12 cellular contexts compared by ENCODE assay signal in the genomic region with DNA sequence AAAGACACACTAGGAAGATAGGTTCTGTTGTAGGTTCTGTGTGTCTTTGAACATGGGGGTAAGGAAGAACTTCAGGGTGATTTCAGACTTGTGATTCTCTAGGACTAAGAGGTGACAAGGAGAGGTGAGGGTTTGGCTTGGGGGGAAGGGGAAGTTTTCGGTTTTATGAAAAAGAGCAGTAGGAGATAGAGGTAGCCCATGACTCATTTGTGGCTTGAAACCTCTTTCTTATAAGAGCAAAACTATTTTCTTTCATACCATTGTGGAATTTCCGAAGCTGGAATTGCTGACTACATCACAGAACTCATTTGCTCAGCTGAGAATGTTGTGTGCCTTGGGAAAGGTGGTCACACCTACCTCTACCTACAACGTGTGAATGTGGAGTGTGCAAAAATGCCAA. TPM values are rescaled to one million over a fixed set of nuclear protein-coding genes. Genes with fewer than 3 reads are reported as not detected.
A peak's percentile ranks its signal among the peaks of the same experiment; 100 is the strongest.
DNase-seq lines count a peak whose midpoint lies in the region; ATAC-seq and TF ChIP-seq lines count a peak whose summit lies in the region.
"Had no signal": no experiment of that assay in that cellular context is flagged by ENCODE, and none has a peak within 500 bp of the region (broad histone marks: within the 10 kb centered on the region; RNA-seq: fewer than 3 reads in every experiment).

No MANE protein-coding gene starts in this region.

- H3K4me1 Mint-ChIP-seq in activated T-helper 17 cell treated with anti-CD3 and anti-CD28 coated beads, Interleukin-2, amount 50 U/mL, for 72 hours, result peaks cover 88% of the 10 kb centered on the region

- peak overlapping the region; percentile 95 for H3K27ac Mint-ChIP-seq in activated T-helper 17 cell treated with anti-CD3 and anti-CD28 coated beads, Interleukin-2, amount 50 U/mL, for 72 hours
- H3K27ac Mint-ChIP-seq: type B pancreatic cell had no signal

- no peaks in the 10 kb centered on the region for H3K79me1 ChIP-seq in mesenchymal stem cell (replicated peaks; ENCODE audit: low read length, poor library complexity, severe bottlenecking)

- no peaks in the 10 kb centered on the region for H4K20me1 ChIP-seq in MM.1S (ENCODE audit: insufficient read depth, low read length)

- H2AK5ac ChIP-seq in mesenchymal stem cell (ENCODE audit: low read length, severe bottlenecking), result no peak overlapping the region

- H3K4me1 ChIP-seq in MM.1S (ENCODE audit: low read length) (peaks cover 13% of the 10 kb centered on the region), mesenchymal stem cell (ENCODE audit: control insufficient read depth, insufficient read depth, low read depth, low read length) (no peaks in the 10 kb centered on the region)
- H3K4me1 ChIP-seq: A549 had no signal

- H3K9ac ChIP-seq in MM.1S (ENCODE audit: low read length) (no peak overlapping the region), mesenchymal stem cell (ENCODE audit: low read length) (no peak overlapping the region)

- H3K9me2 ChIP-seq in MM.1S (replicated peaks; ENCODE audit: insufficient read depth, low read length), result no peaks in the 10 kb centered on the region

- 0 out of 2 replicates have a peak, but pooled peaks cover 5% of the 10 kb centered on the region for H3F3A ChIP-seq in MM.1S (ENCODE audit: insufficient read depth, low read length)

- H3K79me2 ChIP-seq in MM.1S (ENCODE audit: low read length), result no peaks in the 10 kb centered on the region

- no peak overlapping the region for H4K91ac ChIP-seq in mesenchymal stem cell (ENCODE audit: low read length)

- DNase-seq in activated CD4-positive, CD25-positive, alpha-beta regulatory T cell treated with anti-CD3 and anti-CD28 coated beads, Interleukin-2, amount 50 U/mL, for 72 hours, result no peak
- DNase-seq in MM.1S, result no peak
- DNase-seq in stimulated activated CD8-positive, alpha-beta memory T cell treated with anti-CD3 and anti-CD28 coated beads, Interleukin-4, amount 100 ng/mL, for 48 hours, result peak; percentile 55
- DNase-seq in mesenchymal stem cell, result no peak
- no peak for DNase-seq in left lobe of liver (ENCODE audit: low spot score)
- DNase-seq: NCI-H146 had no signal

- H2BK15ac ChIP-seq in mesenchymal stem cell (ENCODE audit: low read depth, poor library complexity, severe bottlenecking), result no peak overlapping the region

- H4K8ac ChIP-seq in mesenchymal stem cell (ENCODE audit: low read length), result no peak overlapping the region

- no peaks in the 10 kb centered on the region for H3K9me3 Mint-ChIP-seq in activated T-helper 17 cell treated with anti-CD3 and anti-CD28 coated beads, Interleukin-2, amount 50 U/mL, for 72 hours
- H3K9me3 Mint-ChIP-seq: type B pancreatic cell had no signal

- H3K14ac ChIP-seq in mesenchymal stem cell (ENCODE audit: low read length in 2 of 2), result no peak overlapping the region

- H3K36me3 ChIP-seq in MM.1S (replicated peaks; ENCODE audit: insufficient read depth, low read length) (no peaks in the 10 kb centered on the region), mesenchymal stem cell (ENCODE audit: control insufficient read depth in 1 of 2, insufficient read depth in 2 of 2, low read depth in 1 of 2, low read length in 2 of 2) (no peaks in the 10 kb centered on the region)

- H3K4me2 ChIP-seq in MM.1S (ENCODE audit: low read depth, low read length) (peak overlapping the region; percentile 4; the same call in 1 of the 2 replicates), mesenchymal stem cell (ENCODE audit: low read length, poor library complexity, severe bottlenecking) (no peak overlapping the region)
- H3K4me2 ChIP-seq: A549 had no signal

- ATAC-seq in activated CD4-positive, CD25-positive, alpha-beta regulatory T cell treated with anti-CD3 and anti-CD28 coated beads, Interleukin-2, amount 50 U/mL, for 24 hours, result peak; percentile 57 to 64
- ATAC-seq in activated T-helper 17 cell treated with anti-CD3 and anti-CD28 coated beads, Interleukin-2, amount 50 U/mL, for 72 hours (replicated peaks), result peak; percentile 53
- no peak for ATAC-seq in HG03175 (IDR thresholded peaks at IDR 0.05; ENCODE audit: unreplicated experiment)
- no peak for ATAC-seq in left lobe of liver
- ATAC-seq: A549 had no signal

- no peak overlapping the region for H3K18ac ChIP-seq in mesenchymal stem cell (ENCODE audit: low read depth in 1 of 2, low read length in 2 of 2)

- H3K23ac ChIP-seq in mesenchymal stem cell (ENCODE audit: low read length in 2 of 2), result no peak overlapping the region

- H2BK12ac ChIP-seq in mesenchymal stem cell (ENCODE audit: low read length in 2 of 2), result no peak overlapping the region

- H2BK5ac ChIP-seq in mesenchymal stem cell (ENCODE audit: low read depth, low read length, poor library complexity, severe bottlenecking), result no peak overlapping the region

- no peaks in the 10 kb centered on the region for H3K27me3 ChIP-seq in MM.1S (replicated peaks; ENCODE audit: insufficient read depth, low read length)
- H3K27me3 ChIP-seq in mesenchymal stem cell (ENCODE audit: control insufficient read depth in 1 of 2, insufficient read depth in 1 of 2, low read length in 2 of 2), result no peaks in the 10 kb centered on the region

- H3K36me3 Mint-ChIP-seq in activated T-helper 17 cell treated with anti-CD3 and anti-CD28 coated beads, Interleukin-2, amount 50 U/mL, for 72 hours (ENCODE audit: low read depth), result peaks cover 13% of the 10 kb centered on the region
- H3K36me3 Mint-ChIP-seq: type B pancreatic cell had no signal

- no peak for TF ChIP-seq CTCF in MM.1S (IDR thresholded peaks at IDR 0.05; ENCODE audit: low read length)

- no peak overlapping the region for H3K27ac ChIP-seq in MM.1S (ENCODE audit: low read length)
- no peak overlapping the region for H3K27ac ChIP-seq in mesenchymal stem cell (ENCODE audit: low read length, poor library complexity, severe bottlenecking)
- H3K27ac ChIP-seq: A549 had no signal

- no peak overlapping the region for H2BK120ac ChIP-seq in mesenchymal stem cell (ENCODE audit: low read depth, low read length)

- H3K4me3 ChIP-seq in MM.1S (ENCODE audit: low read length) (no peak overlapping the region), mesenchymal stem cell (ENCODE audit: insufficient read depth in 1 of 2, low read depth in 1 of 2, low read length in 2 of 2) (no peak overlapping the region)
- H3K4me3 ChIP-seq: A549 had no signal

- H3K4me3 Mint-ChIP-seq in activated T-helper 17 cell treated with anti-CD3 and anti-CD28 coated beads, Interleukin-2, amount 50 U/mL, for 72 hours, result peak overlapping the region; percentile 79
- H3K4me3 Mint-ChIP-seq: type B pancreatic cell had no signal

- no peak overlapping the region for H3K4ac ChIP-seq in mesenchymal stem cell (ENCODE audit: low read depth in 1 of 2, low read length in 2 of 2)

- H2AFZ ChIP-seq in MM.1S (ENCODE audit: low read length) (no peak overlapping the region), mesenchymal stem cell (ENCODE audit: low read depth, low read length) (no peak overlapping the region)

- WGBS in mesenchymal stem cell, result no CpG with 5 or more reads among the region's 3 CpGs

- H3K9me3 ChIP-seq in MM.1S (replicated peaks; ENCODE audit: insufficient read depth, low read length) (no peaks in the 10 kb centered on the region), mesenchymal stem cell (ENCODE audit: control insufficient read depth, low read length) (no peaks in the 10 kb centered on the region)
- H3K9me3 ChIP-seq: A549 had no signal

- no peaks in the 10 kb centered on the region for H3K27me3 Mint-ChIP-seq in activated T-helper 17 cell treated with anti-CD3 and anti-CD28 coated beads, Interleukin-2, amount 50 U/mL, for 72 hours

RNA-seq across cellular contexts. Expression of a gene that starts 39.6 kb away (rescaled TPM):
- 100 to 1,000 TPM; 253 to 343 TPM for total RNA-seq in activated T-helper 17 cell treated with anti-CD3 and anti-CD28 coated beads, Interleukin-2, amount 50 U/mL, for 72 hours
- 0.01 TPM for polyA plus RNA-seq in mesenchymal stem cell (2013, experiment 1 of 2)
- not detected for polyA plus RNA-seq in mesenchymal stem cell (2013, experiment 2 of 2)
- 2.8 TPM for total RNA-seq in left lobe of liver
- total RNA-seq: RPMI7951 had no signal
- polyA plus RNA-seq: A549 had no signal

Comparison
In these comparisons a context has a peak if more than half of its experiments do, and no peak if none do; other contexts are left out.
1. ATAC-seq: peak in activated CD4-positive, CD25-positive, alpha-beta regulatory T cell treated with anti-CD3 and anti-CD28 coated beads, Interleukin-2, amount 50 U/mL, for 24 hours (2 of 2) and activated T-helper 17 cell treated with anti-CD3 and anti-CD28 coated beads, Interleukin-2, amount 50 U/mL, for 72 hours (single experiment); none in HG03175 (single experiment) and left lobe of liver (single experiment).
2. RNA of a gene that starts 39.6 kb away (total RNA-seq): 253 to 343 TPM in activated T-helper 17 cell treated with anti-CD3 and anti-CD28 coated beads, Interleukin-2, amount 50 U/mL, for 72 hours; 2.8 TPM in left lobe of liver (single experiment); every median in the first group is over 10 times any median in the second.